ENCODE assay signal across 20 cellular contexts in the genomic region with DNA sequence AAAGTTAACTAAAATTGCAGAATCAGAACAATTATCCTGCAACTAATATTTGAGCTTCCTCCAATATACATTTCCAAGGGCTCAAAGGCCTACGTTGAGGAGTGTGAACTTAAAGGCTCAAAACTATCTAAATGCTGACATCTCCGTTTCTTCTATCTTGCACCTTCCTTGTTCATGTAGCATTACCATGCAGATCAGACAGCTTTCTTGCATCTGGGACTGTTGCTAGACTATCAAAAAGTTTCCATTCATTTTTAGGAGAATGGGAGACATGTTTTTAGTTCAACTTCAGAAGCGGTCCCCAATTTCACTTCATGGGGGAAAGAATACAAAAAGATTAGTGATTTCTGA. TPM values are rescaled to one million over a fixed set of nuclear protein-coding genes. Genes with fewer than 3 reads are reported as not detected.
A peak's percentile ranks its signal among the peaks of the same experiment; 100 is the strongest.
DNase-seq lines count a peak whose midpoint lies in the region; ATAC-seq and TF ChIP-seq lines count a peak whose summit lies in the region.
"Had no signal": no experiment of that assay in that cellular context is flagged by ENCODE, and none has a peak within 500 bp of the region (broad histone marks: within the 10 kb centered on the region; RNA-seq: fewer than 3 reads in every experiment).

No MANE protein-coding gene starts in this region.

- H3K27me3 ChIP-seq in right atrium auricular region, result no peaks in the 10 kb centered on the region
- H3K27me3 ChIP-seq in mesendoderm (ENCODE audit: insufficient read depth, low read length, poor library complexity), result peaks cover 4% of the 10 kb centered on the region

- DNase-seq in right atrium auricular region (ENCODE audit: low spot score) (no peak), cardiac septum (ENCODE audit: low spot score) (no peak), mesendoderm (no peak), DMS53 (lab: John Stamatoyannopoulos, UW) (no peak)
- no peak for DNase-seq in effector CD4-positive, alpha-beta T cell
- DNase-seq: ACHN; Calu3; CD4-positive, CD25-positive, alpha-beta regulatory T cell; DMS79; GM23248; MM.1S; NCI-H1105; NCI-H1694 treated with DMSO at 0.1 percent for 48 hours; NCI-H69; NK-92 treated with Interleukin-12 subunit alpha and Interleukin-12 subunit beta, amount 100 ng/mL, for 24 hours; OCI-M1; RPMI8226 had no signal

- peaks cover 2% of the 10 kb centered on the region for H3K79me2 ChIP-seq in mesendoderm (ENCODE audit: control insufficient read depth, insufficient read depth, low read length)

- H3K4me1 ChIP-seq in right atrium auricular region (peaks cover 0 to 8% of the 10 kb centered on the region in 2 donors), mesodermal cell (ENCODE audit: control insufficient read depth, insufficient read depth, low read length, poor library complexity, severe bottlenecking) (peaks cover 19% of the 10 kb centered on the region), mesendoderm (ENCODE audit: control insufficient read depth, low read depth, low read length) (peaks cover 13% of the 10 kb centered on the region)

- no peak overlapping the region for H2BK120ac ChIP-seq in mesendoderm (ENCODE audit: low read depth, low read length)

- no peak overlapping the region for H3K4me2 ChIP-seq in mesendoderm (ENCODE audit: low read length)

- ATAC-seq in SK-N-SH treated with all-trans-retinoic acid at 6 μM for 48 hours (peak; percentile 13; the same call in 2 of the 3 replicates), GM21717 (IDR thresholded peaks at IDR 0.05; ENCODE audit: unreplicated experiment) (no peak)

- no peak overlapping the region for H4K8ac ChIP-seq in mesendoderm (ENCODE audit: low read depth, low read length)

- no peak overlapping the region for H2BK5ac ChIP-seq in mesendoderm (ENCODE audit: low read length)

- H2AK5ac ChIP-seq in mesendoderm (ENCODE audit: low read length), result no peak overlapping the region

- peak overlapping the region; percentile 83 to 85 for H3K27ac ChIP-seq in right atrium auricular region
- peak overlapping the region; percentile 94 for H3K27ac ChIP-seq in mesodermal cell (ENCODE audit: low read depth, low read length, severe bottlenecking)
- no peak overlapping the region for H3K27ac ChIP-seq in mesendoderm (ENCODE audit: low read depth, low read length)
- H3K27ac ChIP-seq: GM23248 had no signal

- no peaks in the 10 kb centered on the region for H3K79me1 ChIP-seq in mesendoderm (ENCODE audit: low read length)

- H3K18ac ChIP-seq in mesendoderm (ENCODE audit: low read length), result no peak overlapping the region

- no peak overlapping the region for H3K23ac ChIP-seq in mesendoderm (ENCODE audit: low read length)

- H2BK15ac ChIP-seq in mesendoderm (replicated peaks; ENCODE audit: low read depth), result no peak overlapping the region

- H3K56ac ChIP-seq in mesendoderm (ENCODE audit: low read length), result no peak overlapping the region

- intact Hi-C loops in cardiac septum (cut with DNase I), result no loop called here

- TF ChIP-seq CTCF in right atrium auricular region (IDR thresholded peaks at IDR 0.05), result no peak

- no peak overlapping the region for H3K9ac ChIP-seq in mesendoderm (ENCODE audit: low read length)
- H3K9ac ChIP-seq: GM23248 had no signal

- no peaks in the 10 kb centered on the region for H3K9me3 ChIP-seq in right atrium auricular region
- no peaks in the 10 kb centered on the region for H3K9me3 ChIP-seq in mesodermal cell (ENCODE audit: control insufficient read depth, low read length)

- H3K36me3 ChIP-seq in right atrium auricular region (peaks cover 46% of the 10 kb centered on the region), mesodermal cell (ENCODE audit: control insufficient read depth, insufficient read depth, low read length) (peaks cover 65% of the 10 kb centered on the region), mesendoderm (ENCODE audit: control insufficient read depth, insufficient read depth, low read length) (no peaks in the 10 kb centered on the region)

- 83 to 89% methylated on average over 3 of the region's 3 CpGs for WGBS in mesodermal cell (ENCODE audit: insufficient coverage in 2 of 2), 2 experiments
- no CpG with 5 or more reads among the region's 3 CpGs for WGBS in mesendoderm (ENCODE audit: extremely low coverage, insufficient coverage, low lambda C conversion rate)

- no peak overlapping the region for H4K5ac ChIP-seq in mesendoderm (ENCODE audit: low read length)

- H3K4ac ChIP-seq in mesendoderm (ENCODE audit: low read depth, low read length), result no peak overlapping the region

- H3K4me3 ChIP-seq in right atrium auricular region, result peak overlapping the region; percentile 54 to 57
- H3K4me3 ChIP-seq in mesodermal cell (ENCODE audit: extremely low read depth, insufficient read depth, low read length, poor library complexity, severe bottlenecking), result peak overlapping the region; percentile 62
- H3K4me3 ChIP-seq in mesendoderm (ENCODE audit: low read length), result no peak overlapping the region
- H3K4me3 ChIP-seq: GM23248 had no signal

TF ChIP-seq in SK-N-SH treated with all-trans-retinoic acid at 6 μM for 48 hours, 23 proteins besides CTCF, POLR2A, EP300 and RAD21:
- no peak for TF ChIP-seq OSR1 (CRISPR knock-in tag; IDR thresholded peaks at IDR 0.05)
- no peak for TF ChIP-seq ZNF565 (CRISPR knock-in tag; conservative IDR thresholded peaks at IDR 0.05; ENCODE audit: low read depth)
- no peak for TF ChIP-seq ESRRG (CRISPR knock-in tag; IDR thresholded peaks at IDR 0.05)
- TF ChIP-seq CSDC2 (CRISPR knock-in tag; IDR thresholded peaks at IDR 0.05), result no peak
- TF ChIP-seq RARB (CRISPR knock-in tag; IDR thresholded peaks at IDR 0.05), result no peak
- TF ChIP-seq BACH2 (CRISPR knock-in tag; IDR thresholded peaks at IDR 0.05; ENCODE audit: borderline replicate concordance), result no peak

RNA-seq across cellular contexts. Expression of gene ANKRD1, which starts 2.9 kb away (rescaled TPM):
- total RNA-seq in right atrium auricular region (1,000 to 10,000 TPM; 3,842 to 8,672 TPM), cardiac septum (8,251 TPM)
- 355 TPM for polyA plus RNA-seq in mesodermal cell (2013, experiment 1 of 2)
- 350 TPM for polyA plus RNA-seq in mesodermal cell (2013, experiment 2 of 2)
- 65.5 TPM for polyA plus RNA-seq in mesendoderm (2013, experiment 1 of 2)
- 62.4 TPM for polyA plus RNA-seq in mesendoderm (2013, experiment 2 of 2)
- total RNA-seq: CD4-positive, CD25-positive, alpha-beta regulatory T cell had no signal
- polyA plus RNA-seq: CD4-positive, CD25-positive, alpha-beta regulatory T cell had no signal

RNA-seq across cellular contexts. Expression of gene RPP30, which starts 46.2 kb away (rescaled TPM):
- total RNA-seq in right atrium auricular region, result 10 to 100 TPM; 23.3 to 24.6 TPM
- total RNA-seq in cardiac septum, result 24.9 TPM
- 71.8 TPM for polyA plus RNA-seq in mesodermal cell (2013, experiment 1 of 2)
- 76.2 TPM for polyA plus RNA-seq in mesodermal cell (2013, experiment 2 of 2)
- 97.5 TPM for polyA plus RNA-seq in mesendoderm (2013, experiment 1 of 2)
- 96.2 TPM for polyA plus RNA-seq in mesendoderm (2013, experiment 2 of 2)
